ENCODE assay signal across 8 cellular contexts in genomic region chr5:37370550-37370863, GRCh38. TPM values are rescaled to one million over a fixed set of nuclear protein-coding genes. Genes with fewer than 3 reads are reported as not detected.
A peak's percentile ranks its signal among the peaks of the same experiment; 100 is the strongest.
DNase-seq lines count a peak whose midpoint lies in the region; ATAC-seq and TF ChIP-seq lines count a peak whose summit lies in the region.

No MANE protein-coding gene starts in this region.

- H3K4ac ChIP-seq in H9 (ENCODE audit: low read depth, low read length) = peak overlapping the region; percentile 51; the same call in 1 of the 2 replicates

- H3K36me3 Mint-ChIP-seq in H9 (ENCODE audit: insufficient read depth in 1 of 3, low read depth in 3 of 3) (peaks cover 3 to 18% (median 4%) of the 10 kb centered on the region in 3 experiments; a peak in 4 of 7 replicates), activated B cell treated with CpG ODN at 0.5 μM for 24 hours (ENCODE audit: low read depth) (peaks cover 13% of the 10 kb centered on the region)

- H2BK120ac ChIP-seq in H9 (ENCODE audit: low read depth, low read length, poor library complexity, severe bottlenecking) = no peak overlapping the region

- H2AK5ac ChIP-seq in H9 (ENCODE audit: insufficient read length, low read length) = no peak overlapping the region

- H3K27ac ChIP-seq in H9 (ENCODE audit: insufficient read length, low read depth, low read length) (peak overlapping the region; percentile 6), iPS DF 6.9 (ENCODE audit: low read length) (no peak overlapping the region), stomach smooth muscle (ENCODE audit: low read length) (peak overlapping the region; percentile 84)

- H3K27me3 Mint-ChIP-seq in H9 (ENCODE audit: low read depth) (no peaks in the 10 kb centered on the region), activated B cell treated with CpG ODN at 0.5 μM for 24 hours (no peaks in the 10 kb centered on the region)

- H3K9me3 ChIP-seq in H9 (ENCODE audit: control insufficient read depth, low read depth, low read length) (no peaks in the 10 kb centered on the region), iPS DF 6.9 (ENCODE audit: control insufficient read depth, insufficient read depth, low read length) (no peaks in the 10 kb centered on the region), stomach smooth muscle (ENCODE audit: control insufficient read depth in 2 of 2, low read length in 2 of 2) (no peaks in the 10 kb centered on the region)

- H3K4me2 ChIP-seq in H9 (ENCODE audit: insufficient read depth, insufficient read length, low read length) = peak overlapping the region; percentile 93

- peaks cover 12% of the 10 kb centered on the region for H3K23me2 ChIP-seq in H9 (ENCODE audit: insufficient read length, low read depth, low read length, poor library complexity, severe bottlenecking)

- no peaks in the 10 kb centered on the region for H3K9me3 Mint-ChIP-seq in H9
- no peaks in the 10 kb centered on the region for H3K9me3 Mint-ChIP-seq in activated B cell treated with CpG ODN at 0.5 μM for 24 hours

- H3K4me1 Mint-ChIP-seq in H9 (peaks cover 17 to 18% of the 10 kb centered on the region in 2 experiments), activated B cell treated with CpG ODN at 0.5 μM for 24 hours (peaks cover 35% of the 10 kb centered on the region)

- DNase-seq in BJ (ENCODE audit: low read depth) (no peak), H9 (no peak), activated B cell treated with CpG ODN at 0.5 μM for 24 hours (no peak), iPS DF 6.9 (ENCODE audit: low read depth, low spot score) (no peak), GM03348 (ENCODE audit: low spot score) (no peak), MV-4-11 (lab: John Stamatoyannopoulos, UW) (no peak), NCI-H446 (lab: John Stamatoyannopoulos, UW) (no peak)

- no peaks in the 10 kb centered on the region for H3K36me3 ChIP-seq in BJ (ENCODE audit: control insufficient read depth, insufficient read depth, low read length)
- H3K36me3 ChIP-seq in iPS DF 6.9 (ENCODE audit: control insufficient read depth, insufficient read depth, low read length) = no peaks in the 10 kb centered on the region
- H3K36me3 ChIP-seq in stomach smooth muscle (ENCODE audit: control insufficient read depth in 2 of 2, insufficient read depth in 2 of 2, low read length in 2 of 2) = no peaks in the 10 kb centered on the region

- H2BK12ac ChIP-seq in H9 (ENCODE audit: insufficient read length, low read depth, low read length) = no peak overlapping the region

- H3K4me3 ChIP-seq in BJ (ENCODE audit: low read depth, low read length) (peak overlapping the region; percentile 73), iPS DF 6.9 (ENCODE audit: low read length) (peak overlapping the region; percentile 86; the same call in 1 of the 2 replicates), stomach smooth muscle (ENCODE audit: low read length in 2 of 2) (peak overlapping the region; percentile 99)

- no peak overlapping the region for H4K8ac ChIP-seq in H9 (replicated peaks; ENCODE audit: insufficient read length, low read depth, low read length)

- peak overlapping the region; percentile 79 for H3K14ac ChIP-seq in H9 (ENCODE audit: insufficient read depth, low read length)

- H3K23ac ChIP-seq in H9 (ENCODE audit: insufficient read length, low read depth, low read length) = peak overlapping the region; percentile 59

- peaks cover 34% of the 10 kb centered on the region for H3K79me2 ChIP-seq in H9 (ENCODE audit: insufficient read depth, low read length)

- CTCF ChIA-PET in BJ (lab: Yijun Ruan, JAX) = interaction anchor here (0.6 to 3.6 kb wide), 5 partner anchors 10 to 466 kb away, joined by 3 to 19 read pairs (median 4); partner anchors contain the start of gene WDR70
- CTCF ChIA-PET in activated B cell treated with CpG ODN at 0.5 μM for 24 hours (lab: Charles Lee) = interaction anchor here (0.8 to 1.7 kb wide), 3 partner anchors 9 to 43 kb away, joined by 3 to 15 read pairs (median 3); partner anchors contain the start of gene WDR70

- intact Hi-C loops in activated B cell treated with CpG ODN at 0.5 μM for 24 hours (cut with micrococcal nuclease) = loop anchor here (5.0 to 10.0 kb wide), 5 partner anchors 173 to 1704 kb away; partner anchors contain the start of genes NADK2, NIPBL and RICTOR

- no peak overlapping the region for H2AFZ ChIP-seq in H9 (ENCODE audit: low read length)

- no peak for ATAC-seq in activated B cell treated with CpG ODN at 0.5 μM for 24 hours (ENCODE audit: low read depth)

- H3K18ac ChIP-seq in H9 (ENCODE audit: insufficient read length, low read depth, low read length) = peak overlapping the region; percentile 71

- H3T11ph ChIP-seq in H9 (ENCODE audit: low read length) = no peak overlapping the region

- H3K79me1 ChIP-seq in H9 (ENCODE audit: insufficient read depth, low read depth, low read length, poor library complexity, severe bottlenecking) = peaks cover 11% of the 10 kb centered on the region

- POLR2A ChIA-PET in BJ (lab: Charles Lee) (interaction anchor here (0.6 to 1.6 kb wide), 3 partner anchors 9 to 468 kb away, joined by 3 to 12 read pairs (median 4); partner anchors contain the start of gene WDR70), activated B cell treated with CpG ODN at 0.5 μM for 24 hours (lab: Charles Lee) (interaction anchor here (0.5 to 3.5 kb wide), 11 partner anchors 9 to 1219 kb away, joined by 3 to 65 read pairs (median 6); partner anchors contain the start of genes CPLANE1, LMBRD2, NADK2 and NIPBL)

- H3K56ac ChIP-seq in H9 (ENCODE audit: insufficient read length, low read depth, low read length) = peak overlapping the region; percentile 58

- peak overlapping the region; percentile 99 to 100 (median 99) for H3K27ac Mint-ChIP-seq in H9
- peak overlapping the region; percentile 97 for H3K27ac Mint-ChIP-seq in activated B cell treated with CpG ODN at 0.5 μM for 24 hours

- H3K27me3 ChIP-seq in BJ (ENCODE audit: control insufficient read depth, insufficient read depth, low read length) (no peaks in the 10 kb centered on the region), H9 (ENCODE audit: insufficient read depth, low read length) (no peaks in the 10 kb centered on the region), iPS DF 6.9 (ENCODE audit: control insufficient read depth, insufficient read depth, low read length) (no peaks in the 10 kb centered on the region), stomach smooth muscle (ENCODE audit: control insufficient read depth in 1 of 2, insufficient read depth in 2 of 2, low read length in 2 of 2) (no peaks in the 10 kb centered on the region)

- WGBS in H9 (ENCODE audit: extremely low coverage, insufficient read length, low lambda C conversion rate) = no CpG with 5 or more reads among the region's 7 CpGs
- no CpG with 5 or more reads among the region's 7 CpGs for WGBS in iPS DF 6.9 (ENCODE audit: insufficient coverage, insufficient read length)

- TF ChIP-seq CTCF in BJ (IDR thresholded peaks at IDR 0.05; ENCODE audit: insufficient read depth, low read depth, low read length) = no peak
- TF ChIP-seq CTCF in H9 (conservative IDR thresholded peaks at IDR 0.05) = no peak
- no peak for TF ChIP-seq CTCF in activated B cell treated with CpG ODN at 0.5 μM for 24 hours (IDR thresholded peaks at IDR 0.05)

- H2BK20ac ChIP-seq in H9 (ENCODE audit: low read depth, low read length, poor library complexity, severe bottlenecking) = no peak overlapping the region

- H3K4me3 Mint-ChIP-seq in H9 (peak overlapping the region; percentile 98 to 99), activated B cell treated with CpG ODN at 0.5 μM for 24 hours (peak overlapping the region; percentile 99)

- H4K91ac ChIP-seq in H9 (ENCODE audit: insufficient read length, low read depth, low read length) = peak overlapping the region; percentile 84

- peak overlapping the region; percentile 12 for H2BK5ac ChIP-seq in H9 (ENCODE audit: insufficient read length, low read length)

- no peaks in the 10 kb centered on the region for H3K4me1 ChIP-seq in H9 (ENCODE audit: insufficient read depth, low read length)
- no peaks in the 10 kb centered on the region for H3K4me1 ChIP-seq in iPS DF 6.9 (ENCODE audit: control insufficient read depth, insufficient read depth, low read length)
- H3K4me1 ChIP-seq in stomach smooth muscle (ENCODE audit: control insufficient read depth, insufficient read depth, low read length) = peaks cover 11% of the 10 kb centered on the region

- peaks cover 2% of the 10 kb centered on the region for H4K20me1 ChIP-seq in H9 (ENCODE audit: control insufficient read depth, insufficient read depth, insufficient read length)

- H4K5ac ChIP-seq in H9 (ENCODE audit: insufficient read length, low read depth, low read length) = peak overlapping the region; percentile 82

- H3K9ac ChIP-seq in H9 (ENCODE audit: extremely low read depth, insufficient read length, low read length) (peak overlapping the region; percentile 98), stomach smooth muscle (ENCODE audit: low read length in 2 of 2) (peak overlapping the region; percentile 89 to 94)

- H2BK15ac ChIP-seq in H9 (ENCODE audit: low read depth, low read length) = no peak overlapping the region

RNA-seq across cellular contexts. Expression of gene NUP155, which starts 0.4 kb away (rescaled TPM):
- polyA plus RNA-seq in BJ (2011; rRNA removed) = 10.8 and 18.9 TPM in 2 replicates
- polyA minus RNA-seq in BJ (2011; rRNA and poly(A)+ RNA removed) = 32.9 and 39.7 TPM in 2 replicates
- total RNA-seq in H9 (2021) = 80.6 and 82.4 TPM in 2 replicates
- total RNA-seq in activated B cell treated with CpG ODN at 0.5 μM for 24 hours = 37.2 and 38.7 TPM in 2 replicates

RNA-seq across cellular contexts. Expression of gene WDR70, which starts 8.6 kb away (rescaled TPM):
- polyA plus RNA-seq in BJ (2011; rRNA removed) = 14.0 and 22.8 TPM in 2 replicates
- 10.4 and 16.1 TPM in 2 replicates for polyA minus RNA-seq in BJ (2011; rRNA and poly(A)+ RNA removed)
- 37.2 and 38.1 TPM in 2 replicates for total RNA-seq in H9 (2021)
- total RNA-seq in activated B cell treated with CpG ODN at 0.5 μM for 24 hours = 48.3 and 58.6 TPM in 2 replicates
